ENCODE assay signal across 9 cellular contexts in genomic region chrX:15903186-15903681, GRCh38. TPM values are rescaled to one million over a fixed set of nuclear protein-coding genes. Genes with fewer than 3 reads are reported as not detected.
DNase-seq lines count a peak whose midpoint lies in the region; ATAC-seq, FAIRE-seq and TF ChIP-seq lines count a peak whose summit lies in the region.
"Had no signal": no experiment of that assay in that cellular context is flagged by ENCODE, and none has a peak within 500 bp of the region (broad histone marks: within the 10 kb centered on the region; RNA-seq: fewer than 3 reads in every experiment).

No MANE protein-coding gene starts in this region.

- no peak overlapping the region for H3K27ac ChIP-seq in kidney (ENCODE audit: low read depth in 2 of 2, low read length in 2 of 2)

- ATAC-seq in GM18520 (IDR thresholded peaks at IDR 0.05; ENCODE audit: unreplicated experiment), result peak; percentile 89
- ATAC-seq in GM21717 (IDR thresholded peaks at IDR 0.05; ENCODE audit: unreplicated experiment), result peak; percentile 98
- no peak for ATAC-seq in Right ventricle myocardium superior (ENCODE audit: poor library complexity)
- no peak for ATAC-seq in left colon

- no peaks in the 10 kb centered on the region for H3K27me3 Mint-ChIP-seq in IgD-negative memory B cell
- no peaks in the 10 kb centered on the region for H3K27me3 Mint-ChIP-seq in nephron progenitor cell (ENCODE audit: low read depth, poor library complexity)

- H3K9ac ChIP-seq in kidney (ENCODE audit: low read length in 2 of 2), result no peak overlapping the region

- peak; percentile 41 for FAIRE-seq in kidney (lab: Jason Lieb, UNC)
- FAIRE-seq: frontal cortex had no signal

- H3K9me3 ChIP-seq in kidney (ENCODE audit: control insufficient read depth in 1 of 2, low read length in 2 of 2), result no peaks in the 10 kb centered on the region

- H3K36me3 Mint-ChIP-seq in IgD-negative memory B cell (peaks cover 3% of the 10 kb centered on the region), nephron progenitor cell (ENCODE audit: low read depth) (peaks cover 12% of the 10 kb centered on the region)

- H3K36me3 ChIP-seq in kidney (ENCODE audit: control insufficient read depth in 1 of 2, insufficient read depth in 2 of 2, low read length in 2 of 2), result no peaks in the 10 kb centered on the region

- TF ChIP-seq CTCF in kidney (IDR thresholded peaks at IDR 0.05; ENCODE audit: borderline replicate concordance, extremely low read depth, insufficient read depth) (no peak), nephron progenitor cell (IDR thresholded peaks at IDR 0.05) (no peak)

- DNase-seq in kidney (no peak), Right ventricle myocardium superior (no peak), NCI-H187 treated with DMSO at 0.1 percent for 48 hours (lab: John Stamatoyannopoulos, UW) (no peak), left colon (no peak), nephron progenitor cell (no peak)

- no peak overlapping the region for H3K4me3 ChIP-seq in kidney (ENCODE audit: low read length in 2 of 2)

- H3K27ac Mint-ChIP-seq in IgD-negative memory B cell (peak overlapping the region; percentile 89 to 95 (median 92)), nephron progenitor cell (no peak overlapping the region)

- H3K4me3 Mint-ChIP-seq in IgD-negative memory B cell (peak overlapping the region; percentile 72 to 78 (median 74)), nephron progenitor cell (no peak overlapping the region)

- peaks cover 0 to 9% (median 8%) of the 10 kb centered on the region in 3 donors for H3K9me3 Mint-ChIP-seq in IgD-negative memory B cell
- H3K9me3 Mint-ChIP-seq in nephron progenitor cell, result peaks cover 30% of the 10 kb centered on the region

- intact Hi-C loops in kidney (cut with DNase I) (no loop called here), Right ventricle myocardium superior (cut with DNase I) (no loop called here), left colon (cut with DNase I, micrococcal nuclease) (no loop called here)

- H3K4me1 ChIP-seq in kidney (ENCODE audit: control insufficient read depth in 1 of 2, insufficient read depth in 1 of 2, low read depth in 1 of 2, low read length in 2 of 2), result no peaks in the 10 kb centered on the region

- peaks cover 14 to 24% (median 15%) of the 10 kb centered on the region in 3 donors for H3K4me1 Mint-ChIP-seq in IgD-negative memory B cell
- peaks cover 25% of the 10 kb centered on the region for H3K4me1 Mint-ChIP-seq in nephron progenitor cell

RNA-seq across cellular contexts. Expression of gene AP1S2, which starts 48.6 kb away (rescaled TPM):
- polyA plus RNA-seq in IgD-negative memory B cell (80.7 TPM), kidney (ENCODE audit: insufficient read depth, low read depth, low replicate concordance) (13.7 TPM)
- total RNA-seq in kidney (28.7 TPM), Right ventricle myocardium superior (117 TPM), left colon (10 to 100 TPM in 1 of 2 donors, 1 to 10 TPM in 1; 9.2 to 23.7 TPM)

Comparison
In these comparisons a context has a peak if more than half of its experiments do, and no peak if none do; other contexts are left out.
1. ATAC-seq: peak in GM18520 (single experiment) and GM21717 (single experiment); none in Right ventricle myocardium superior (single experiment) and left colon (single experiment).